12 cellular contexts compared by ENCODE assay signal in the genomic region with DNA sequence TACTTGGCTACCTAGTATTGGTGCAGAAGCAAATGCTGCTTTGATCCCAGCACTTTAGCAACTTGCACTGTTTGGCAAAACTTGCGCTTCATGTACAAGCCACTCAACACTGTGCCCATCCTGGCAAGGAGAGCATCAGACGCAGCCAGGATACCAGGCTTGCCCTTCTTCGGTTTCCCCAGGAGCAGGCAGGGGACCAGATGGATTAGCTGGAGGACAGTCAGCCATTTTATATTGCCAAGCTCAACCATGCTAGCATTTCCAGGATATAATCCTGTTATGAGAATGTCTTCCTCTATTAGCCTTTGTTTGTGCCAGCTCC.
DNase-seq lines count a peak whose midpoint lies in the region; ATAC-seq, FAIRE-seq and TF ChIP-seq lines count a peak whose summit lies in the region.
"Had no signal": no experiment of that assay in that cellular context is flagged by ENCODE, and none has a peak within 500 bp of the region (broad histone marks: within the 10 kb centered on the region; RNA-seq: fewer than 3 reads in every experiment).

No MANE protein-coding gene starts in this region.

- intact Hi-C loops in CD14-positive monocyte (cut with micrococcal nuclease): no loop called here

- H3K36me3 ChIP-seq in astrocyte (ENCODE audit: insufficient read depth, low read length): no peaks in the 10 kb centered on the region
- H3K36me3 ChIP-seq: transverse colon had no signal

- peaks cover 7% of the 10 kb centered on the region for H3K4me1 Mint-ChIP-seq in astrocyte (ENCODE audit: low read depth, unreplicated experiment)
- peaks cover 16% of the 10 kb centered on the region for H3K4me1 Mint-ChIP-seq in neural crest cell
- H3K4me1 Mint-ChIP-seq in CD14-positive monocyte: peaks cover 10% of the 10 kb centered on the region

- peak; percentile 18 for ATAC-seq in HG03097 (IDR thresholded peaks at IDR 0.05; ENCODE audit: low FRiP score, unreplicated experiment)
- ATAC-seq: HepG2 had no signal

- TF ChIP-seq CTCF in astrocyte (IDR thresholded peaks at IDR 0.05; ENCODE audit: insufficient read depth, low read depth, low read length) (no peak), neural crest cell (conservative IDR thresholded peaks at IDR 0.05) (no peak), CD14-positive monocyte (IDR thresholded peaks at IDR 0.05) (no peak)

- H3K27me3 ChIP-seq in astrocyte (ENCODE audit: insufficient read depth, low read length): no peaks in the 10 kb centered on the region
- H3K27me3 ChIP-seq: transverse colon had no signal

- FAIRE-seq in astrocyte (lab: Jason Lieb, UNC): no peak
- FAIRE-seq: HepG2, TTC549 had no signal

- H3K27ac Mint-ChIP-seq in astrocyte (ENCODE audit: unreplicated experiment) (no peak overlapping the region), neural crest cell (ENCODE audit: unreplicated experiment) (peak overlapping the region; percentile 29), CD14-positive monocyte (peak overlapping the region in 3 of 7 donors; percentile 26 to 76 (median 45))

- peaks cover 5% of the 10 kb centered on the region for H3K79me2 ChIP-seq in astrocyte (ENCODE audit: insufficient read depth, low read length)

- H4K20me1 ChIP-seq in astrocyte (ENCODE audit: insufficient read depth, low read length): no peaks in the 10 kb centered on the region

- H3K4me3 Mint-ChIP-seq in astrocyte (ENCODE audit: unreplicated experiment): no peak overlapping the region
- no peak overlapping the region for H3K4me3 Mint-ChIP-seq in neural crest cell
- H3K4me3 Mint-ChIP-seq in CD14-positive monocyte: no peak overlapping the region

- no peak overlapping the region for H2AFZ ChIP-seq in astrocyte (ENCODE audit: low read depth, low read length)

- H3K27ac ChIP-seq in astrocyte (ENCODE audit: low read depth, low read length): no peak overlapping the region
- H3K27ac ChIP-seq: transverse colon had no signal

- H3K9ac ChIP-seq in astrocyte (ENCODE audit: low read length): no peak overlapping the region

- no peaks in the 10 kb centered on the region for H3K9me3 ChIP-seq in astrocyte (ENCODE audit: insufficient read depth, low read depth, low read length)
- H3K9me3 ChIP-seq: transverse colon had no signal

- H3K9me3 Mint-ChIP-seq in astrocyte (ENCODE audit: unreplicated experiment) (no peaks in the 10 kb centered on the region), neural crest cell (peaks cover 2% of the 10 kb centered on the region), CD14-positive monocyte (no peaks in the 10 kb centered on the region)

- H3K4me1 ChIP-seq in astrocyte (ENCODE audit: insufficient read depth, low read length): no peaks in the 10 kb centered on the region

- DNase-seq in NCI-H82 (lab: John Stamatoyannopoulos, UW): peak; percentile 21
- DNase-seq in NCI-H82 treated with DMSO at 0.1 percent for 48 hours (lab: John Stamatoyannopoulos, UW; ENCODE audit: unreplicated experiment): no peak
- DNase-seq in astrocyte (ENCODE audit: low read depth): no peak
- no peak for DNase-seq in neural crest cell (ENCODE audit: low read depth, low spot score)
- no peak for DNase-seq in CD14-positive monocyte (ENCODE audit: low spot score)
- no peak for DNase-seq in NCI-H748 treated with DMSO at 0.1 percent for 48 hours (lab: John Stamatoyannopoulos, UW)
- DNase-seq in activated CD4-positive, CD25-positive, alpha-beta regulatory T cell (lab: John Stamatoyannopoulos, UW): no peak
- DNase-seq: effector CD8-positive, alpha-beta T cell had no signal

- H3K4me2 ChIP-seq in astrocyte (ENCODE audit: low read length): peak overlapping the region; percentile 42

- peaks cover 5% of the 10 kb centered on the region for H3K36me3 Mint-ChIP-seq in astrocyte (ENCODE audit: low read depth, unreplicated experiment)
- H3K36me3 Mint-ChIP-seq in neural crest cell (ENCODE audit: low read depth): peaks cover 7% of the 10 kb centered on the region
- peaks cover 7 to 22% of the 10 kb centered on the region in 2 donors for H3K36me3 Mint-ChIP-seq in CD14-positive monocyte

- H3K4me3 ChIP-seq in astrocyte (ENCODE audit: insufficient read depth, low read depth, low read length): no peak overlapping the region
- H3K4me3 ChIP-seq: transverse colon had no signal

- H3K27me3 Mint-ChIP-seq in astrocyte (ENCODE audit: low read depth, unreplicated experiment) (no peaks in the 10 kb centered on the region), neural crest cell (ENCODE audit: low read depth) (no peaks in the 10 kb centered on the region), CD14-positive monocyte (ENCODE audit: low read depth in 3 of 3) (no peaks in the 10 kb centered on the region)
